Comparison of ENCODE assay signal across 6 cellular contexts in genomic region chr2:15616429-15616828, GRCh38.
"Had no signal": no experiment of that assay in that cellular context is flagged by ENCODE, and none has a peak within 500 bp of the region (broad histone marks: within the 10 kb centered on the region; RNA-seq: fewer than 3 reads in every experiment).

No MANE protein-coding gene starts in this region.

- DNase-seq: GDM1, GF-D8 had no signal

- FAIRE-seq: G401.6, GM12878, GM12891, GM12892 had no signal

- H3K4me3 ChIP-seq: GM12878 had no signal
